ENCODE assay signal across 17 cellular contexts in genomic region chr14:75842624-75843023, GRCh38.
DNase-seq lines count a peak whose midpoint lies in the region; ATAC-seq and TF ChIP-seq lines count a peak whose summit lies in the region.
"Had no signal": no experiment of that assay in that cellular context is flagged by ENCODE, and none has a peak within 500 bp of the region (broad histone marks: within the 10 kb centered on the region; RNA-seq: fewer than 3 reads in every experiment).

No MANE protein-coding gene starts in this region.

- peak overlapping the region; percentile 32 for H3K9ac ChIP-seq in SK-N-MC (ENCODE audit: insufficient read length)
- no peak overlapping the region for H3K9ac ChIP-seq in muscle layer of colon (ENCODE audit: low read length)
- no peak overlapping the region for H3K9ac ChIP-seq in endodermal cell (ENCODE audit: extremely low read depth, low read length, poor library complexity, severe bottlenecking)

- H3K36me3 ChIP-seq in SK-N-MC (ENCODE audit: insufficient read depth, low read length) (peaks cover 4% of the 10 kb centered on the region; the same call in 1 of the 2 replicates), muscle layer of colon (ENCODE audit: insufficient read depth, low read length) (no peaks in the 10 kb centered on the region), thoracic aorta (no peaks in the 10 kb centered on the region), endodermal cell (ENCODE audit: control insufficient read depth, insufficient read depth, low read length) (peaks cover 9% of the 10 kb centered on the region)

- no peaks in the 10 kb centered on the region for H3K9me3 ChIP-seq in SK-N-MC (ENCODE audit: low read depth, low read length)
- no peaks in the 10 kb centered on the region for H3K9me3 ChIP-seq in muscle layer of colon (ENCODE audit: low read length)
- no peaks in the 10 kb centered on the region for H3K9me3 ChIP-seq in thoracic aorta
- H3K9me3 ChIP-seq in endodermal cell (ENCODE audit: control insufficient read depth, low read length), result peaks cover 7% of the 10 kb centered on the region

- no peak for ATAC-seq in thoracic aorta (ENCODE audit: insufficient number of reproducible peaks, low FRiP score, low read depth)

- H3K27me3 ChIP-seq in muscle layer of colon (ENCODE audit: control insufficient read depth in 1 of 2, insufficient read depth in 2 of 2, low read length in 2 of 2) (no peaks in the 10 kb centered on the region), thoracic aorta (replicated peaks; ENCODE audit: insufficient read depth) (no peaks in the 10 kb centered on the region), endodermal cell (ENCODE audit: control insufficient read depth, insufficient read depth, low read length, poor library complexity, severe bottlenecking) (no peaks in the 10 kb centered on the region)

- no peaks in the 10 kb centered on the region for H3K4me1 ChIP-seq in muscle layer of colon (ENCODE audit: insufficient read depth, low read length)
- H3K4me1 ChIP-seq in thoracic aorta (ENCODE audit: control insufficient read depth in 1 of 2, low read depth in 2 of 2), result peaks cover 13% of the 10 kb centered on the region in 2 donors
- no peaks in the 10 kb centered on the region for H3K4me1 ChIP-seq in endodermal cell (ENCODE audit: control insufficient read depth, insufficient read depth, low read length)

- peaks cover 4% of the 10 kb centered on the region for H3K9me3 Mint-ChIP-seq in chondrocyte (ENCODE audit: low read depth)
- H3K9me3 Mint-ChIP-seq in endodermal cell, result no peaks in the 10 kb centered on the region
- H3K9me3 Mint-ChIP-seq in activated T-helper 2 cell treated with anti-CD3 and anti-CD28 coated beads, Interferon-gamma antibody, Interleukin-2, Interleukin-4, amounts not matched to agents 10 μg/mL and 5 μg/mL and 100 μg/mL, durations not matched to agents 14 hours and 24 hours and 36 hours, result peaks cover 13% of the 10 kb centered on the region
- H3K9me3 Mint-ChIP-seq: CD4-positive, alpha-beta T cell had no signal

- peak overlapping the region; percentile 19 for H3K4me3 Mint-ChIP-seq in chondrocyte (ENCODE audit: unreplicated experiment)
- H3K4me3 Mint-ChIP-seq in endodermal cell, result no peak overlapping the region
- no peak overlapping the region for H3K4me3 Mint-ChIP-seq in activated T-helper 2 cell treated with anti-CD3 and anti-CD28 coated beads, Interferon-gamma antibody, Interleukin-2, Interleukin-4, amounts not matched to agents 10 μg/mL and 5 μg/mL and 100 μg/mL, durations not matched to agents 14 hours and 24 hours and 36 hours (ENCODE audit: low read depth)
- H3K4me3 Mint-ChIP-seq: B cell; CD4-positive, alpha-beta T cell had no signal

- 82 to 100% methylated on average over 1 to 3 of the region's 3 CpGs for WGBS in endodermal cell (ENCODE audit: insufficient coverage in 1 of 2, insufficient read length in 1 of 2), 2 experiments

- H3K4me1 Mint-ChIP-seq in chondrocyte (ENCODE audit: low read depth), result peaks cover 63% of the 10 kb centered on the region
- H3K4me1 Mint-ChIP-seq in endodermal cell, result peaks cover 4% of the 10 kb centered on the region
- no peaks in the 10 kb centered on the region for H3K4me1 Mint-ChIP-seq in activated T-helper 2 cell treated with anti-CD3 and anti-CD28 coated beads, Interferon-gamma antibody, Interleukin-2, Interleukin-4, amounts not matched to agents 10 μg/mL and 5 μg/mL and 100 μg/mL, durations not matched to agents 14 hours and 24 hours and 36 hours (ENCODE audit: low read depth)
- H3K4me1 Mint-ChIP-seq: B cell had no signal

- peak overlapping the region; percentile 68 for H3K27ac ChIP-seq in SK-N-MC
- H3K27ac ChIP-seq in muscle layer of colon (ENCODE audit: low read depth, low read length), result peak overlapping the region; percentile 14
- peak overlapping the region; percentile 8 to 43 for H3K27ac ChIP-seq in thoracic aorta
- no peak overlapping the region for H3K27ac ChIP-seq in endodermal cell (ENCODE audit: low read depth, low read length)
- H3K27ac ChIP-seq: RWPE1 had no signal

- H3K27ac Mint-ChIP-seq in chondrocyte (ENCODE audit: unreplicated experiment) (peak overlapping the region; percentile 79), endodermal cell (no peak overlapping the region)
- H3K27ac Mint-ChIP-seq in activated T-helper 2 cell treated with anti-CD3 and anti-CD28 coated beads, Interferon-gamma antibody, Interleukin-2, Interleukin-4, amounts not matched to agents 10 μg/mL and 5 μg/mL and 100 μg/mL, durations not matched to agents 14 hours and 24 hours and 36 hours, result no peak overlapping the region
- H3K27ac Mint-ChIP-seq: B cell; CD4-positive, alpha-beta T cell had no signal

- H3K4me3 ChIP-seq in SK-N-MC (peak overlapping the region; percentile 39; the same call in 1 of the 2 replicates), muscle layer of colon (ENCODE audit: low read depth in 1 of 2, low read length in 2 of 2) (no peak overlapping the region), thoracic aorta (no peak overlapping the region), endodermal cell (ENCODE audit: low read length) (no peak overlapping the region)

- TF ChIP-seq CTCF in chondrocyte (IDR thresholded peaks at IDR 0.05), result no peak
- TF ChIP-seq CTCF in thoracic aorta (IDR thresholded peaks at IDR 0.05), result no peak
- no peak for TF ChIP-seq CTCF in endodermal cell (conservative IDR thresholded peaks at IDR 0.05)

- intact Hi-C loops in activated T-helper 2 cell treated with anti-CD3 and anti-CD28 coated beads, Interferon-gamma antibody, Interleukin-2, Interleukin-4, amounts not matched to agents 10 μg/mL and 5 μg/mL and 100 μg/mL, durations not matched to agents 14 hours and 24 hours and 36 hours (cut with micrococcal nuclease), result no loop called here

- peaks cover 7% of the 10 kb centered on the region for H3K36me3 Mint-ChIP-seq in chondrocyte (ENCODE audit: low read depth)
- H3K36me3 Mint-ChIP-seq in endodermal cell (ENCODE audit: low read depth), result peaks cover 25% of the 10 kb centered on the region
- peaks cover 19% of the 10 kb centered on the region for H3K36me3 Mint-ChIP-seq in activated T-helper 2 cell treated with anti-CD3 and anti-CD28 coated beads, Interferon-gamma antibody, Interleukin-2, Interleukin-4, amounts not matched to agents 10 μg/mL and 5 μg/mL and 100 μg/mL, durations not matched to agents 14 hours and 24 hours and 36 hours (ENCODE audit: low read depth)

- no peaks in the 10 kb centered on the region for H3K27me3 Mint-ChIP-seq in chondrocyte (ENCODE audit: low read depth)
- H3K27me3 Mint-ChIP-seq in endodermal cell (ENCODE audit: insufficient read depth), result no peaks in the 10 kb centered on the region
- H3K27me3 Mint-ChIP-seq in activated T-helper 2 cell treated with anti-CD3 and anti-CD28 coated beads, Interferon-gamma antibody, Interleukin-2, Interleukin-4, amounts not matched to agents 10 μg/mL and 5 μg/mL and 100 μg/mL, durations not matched to agents 14 hours and 24 hours and 36 hours (ENCODE audit: low read depth), result no peaks in the 10 kb centered on the region
- H3K27me3 Mint-ChIP-seq: B cell; CD4-positive, alpha-beta T cell had no signal

- DNase-seq in SK-N-MC (ENCODE audit: low read depth, low spot score), result no peak
- no peak for DNase-seq in chondrocyte (ENCODE audit: low spot score)
- DNase-seq in thoracic aorta (ENCODE audit: low spot score), result no peak
- DNase-seq in activated naive CD4-positive, alpha-beta T cell (lab: John Stamatoyannopoulos, UW), result no peak
- DNase-seq in endodermal cell, result no peak
- DNase-seq in activated T-helper 2 cell treated with anti-CD3 and anti-CD28 coated beads, Interferon-gamma antibody, Interleukin-2, Interleukin-4, amounts not matched to agents 10 μg/mL and 5 μg/mL and 100 μg/mL, durations not matched to agents 14 hours and 24 hours and 36 hours (ENCODE audit: low spot score), result no peak
- DNase-seq: ACHN; CD4-positive, alpha-beta T cell; DMS79 treated with DMSO at 0.1 percent for 48 hours; HCEC 1CT; NCI-H146; NCI-H2081 treated with DMSO at 0.1 percent for 48 hours; NCI-H2227 treated with DMSO at 0.1 percent for 48 hours; NCI-H526 had no signal
